ENCODE assay signal across 2 cellular contexts in genomic region chr16:27254262-27254811, GRCh38.
TF ChIP-seq lines count a peak whose summit lies in the region.

No MANE protein-coding gene starts in this region.

TF ChIP-seq in HepG2, 621 proteins besides CTCF, POLR2A, EP300 and RAD21:
- TF ChIP-seq MEF2D (CRISPR knock-in tag; IDR thresholded peaks at IDR 0.05), result no peak
- TF ChIP-seq ZNF362 (CRISPR knock-in tag; IDR thresholded peaks at IDR 0.05; ENCODE audit: borderline replicate concordance), result 0 out of 2 replicates have a peak, but pooled peaks have one; percentile 5
- TF ChIP-seq, protein P1, sequence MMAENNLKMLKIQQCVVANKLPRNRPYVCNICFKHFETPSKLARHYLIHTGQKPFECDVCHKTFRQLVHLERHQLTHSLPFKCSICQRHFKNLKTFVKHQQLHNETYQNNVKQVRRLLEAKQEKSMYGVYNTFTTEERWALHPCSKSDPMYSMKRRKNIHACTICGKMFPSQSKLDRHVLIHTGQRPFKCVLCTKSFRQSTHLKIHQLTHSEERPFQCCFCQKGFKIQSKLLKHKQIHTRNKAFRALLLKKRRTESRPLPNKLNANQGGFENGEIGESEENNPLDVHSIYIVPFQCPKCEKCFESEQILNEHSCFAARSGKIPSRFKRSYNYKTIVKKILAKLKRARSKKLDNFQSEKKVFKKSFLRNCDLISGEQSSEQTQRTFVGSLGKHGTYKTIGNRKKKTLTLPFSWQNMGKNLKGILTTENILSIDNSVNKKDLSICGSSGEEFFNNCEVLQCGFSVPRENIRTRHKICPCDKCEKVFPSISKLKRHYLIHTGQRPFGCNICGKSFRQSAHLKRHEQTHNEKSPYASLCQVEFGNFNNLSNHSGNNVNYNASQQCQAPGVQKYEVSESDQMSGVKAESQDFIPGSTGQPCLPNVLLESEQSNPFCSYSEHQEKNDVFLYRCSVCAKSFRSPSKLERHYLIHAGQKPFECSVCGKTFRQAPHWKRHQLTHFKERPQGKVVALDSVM (CRISPR knock-in tag; IDR thresholded peaks at IDR 0.05), result no peak

TF ChIP-seq in GM23338, 12 proteins besides CTCF, POLR2A, EP300 and RAD21:
- no peak for TF ChIP-seq EZH2phosphoT487 (IDR thresholded peaks at IDR 0.05; ENCODE audit: unreplicated experiment)
- no peak for TF ChIP-seq REST (IDR thresholded peaks at IDR 0.05; ENCODE audit: unreplicated experiment)
- TF ChIP-seq ZNF462 (CRISPR knock-in tag; IDR thresholded peaks at IDR 0.05), result no peak
- TF ChIP-seq, protein P2, sequence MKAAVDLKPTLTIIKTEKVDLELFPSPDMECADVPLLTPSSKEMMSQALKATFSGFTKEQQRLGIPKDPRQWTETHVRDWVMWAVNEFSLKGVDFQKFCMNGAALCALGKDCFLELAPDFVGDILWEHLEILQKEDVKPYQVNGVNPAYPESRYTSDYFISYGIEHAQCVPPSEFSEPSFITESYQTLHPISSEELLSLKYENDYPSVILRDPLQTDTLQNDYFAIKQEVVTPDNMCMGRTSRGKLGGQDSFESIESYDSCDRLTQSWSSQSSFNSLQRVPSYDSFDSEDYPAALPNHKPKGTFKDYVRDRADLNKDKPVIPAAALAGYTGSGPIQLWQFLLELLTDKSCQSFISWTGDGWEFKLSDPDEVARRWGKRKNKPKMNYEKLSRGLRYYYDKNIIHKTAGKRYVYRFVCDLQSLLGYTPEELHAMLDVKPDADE (IDR thresholded peaks at IDR 0.05), result no peak
- no peak for TF ChIP-seq STAT1 (IDR thresholded peaks at IDR 0.05; ENCODE audit: unreplicated experiment)
- TF ChIP-seq ZNF114 (CRISPR knock-in tag; IDR thresholded peaks at IDR 0.05), result no peak
- no peak for TF ChIP-seq JUNB (IDR thresholded peaks at IDR 0.05; ENCODE audit: unreplicated experiment)
- TF ChIP-seq POLR2AphosphoS5 (IDR thresholded peaks at IDR 0.05; ENCODE audit: low read depth), result no peak
